32 cellular contexts compared by ENCODE assay signal in the genomic region with DNA sequence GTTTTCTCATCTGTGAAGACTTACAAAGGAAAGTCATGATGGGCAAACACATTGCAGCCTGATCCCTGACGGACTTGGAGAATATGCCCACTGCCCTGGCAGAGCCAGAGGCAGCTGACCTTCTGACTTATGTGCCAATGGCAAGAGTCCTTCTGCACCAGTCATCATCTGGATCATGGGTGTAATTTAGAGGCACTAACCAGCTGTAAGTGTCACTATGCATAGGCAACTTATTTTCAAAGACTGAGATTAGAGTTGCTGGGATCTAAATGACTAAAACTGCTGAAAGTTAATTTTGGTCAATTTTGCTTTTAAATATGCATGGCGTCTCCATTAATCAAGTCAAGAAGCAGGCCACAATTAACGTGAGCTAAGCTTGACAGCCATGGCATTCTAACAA.
"Had no signal": no experiment of that assay in that cellular context is flagged by ENCODE, and none has a peak within 500 bp of the region (broad histone marks: within the 10 kb centered on the region; RNA-seq: fewer than 3 reads in every experiment).

No MANE protein-coding gene starts in this region.

- DNase-seq: activated B cell treated with CpG ODN at 0.5 μM for 24 hours; activated CD4-positive, alpha-beta memory T cell treated with anti-CD3 and anti-CD28 coated beads, Interleukin-2, amount 10 ng/mL, durations not matched to agents 7 days and 5 days; activated CD4-positive, alpha-beta T cell treated with anti-CD3 and anti-CD28 coated beads for 1 hour; activated CD4-positive, alpha-beta T cell treated with anti-CD3 and anti-CD28 coated beads for 48 hours; activated CD8-positive, alpha-beta memory T cell treated with anti-CD3 and anti-CD28 coated beads for 24 hours; activated CD8-positive, alpha-beta memory T cell treated with anti-CD3 and anti-CD28 coated beads, Interleukin-2, amount 10 ng/mL, durations not matched to agents 7 days and 5 days; activated CD8-positive, alpha-beta memory T cell treated with anti-CD3 and anti-CD28 coated beads, Interleukin-2, amount 50 U/mL, for 48 hours; activated effector memory CD4-positive, alpha-beta T cell treated with Interleukin-2 at 50 U/mL for 16 hours; activated naive CD4-positive, alpha-beta T cell treated with anti-CD3 and anti-CD28 coated beads, Interleukin-2, amount 10 ng/mL, durations not matched to agents 7 days and 5 days; activated naive CD8-positive, alpha-beta T cell treated with anti-CD3 and anti-CD28 coated beads, Interleukin-2, amount 50 U/mL, for 24 hours; activated T-cell treated with anti-CD3 and anti-CD28 coated beads, Interleukin-2, amount 50 U/mL, for 48 hours; anterior cingulate cortex; central memory CD4-positive, alpha-beta T cell; NCI-H1092 treated with DMSO at 0.1 percent for 48 hours; NCI-H1417; NCI-H146; NCI-H187; NCI-H2029 treated with DMSO at 0.1 percent for 48 hours; NCI-H2107; NCI-H2171; NCI-H510A; NCI-H526; NCI-H748 treated with DMSO at 0.1 percent for 48 hours; NK-92 treated with Interleukin-12 subunit alpha and Interleukin-12 subunit beta, amount 100 ng/mL, for 24 hours; PC-3; Peyer's patch; RPMI8226; SIG-M5; SW 1271; T-helper 1 cell; T-helper 2 cell; T-helper 9 cell had no signal

- ATAC-seq: activated CD8-positive, alpha-beta memory T cell treated with anti-CD3 and anti-CD28 coated beads, Interleukin-2, amount 10 ng/mL, durations not matched to agents 7 days and 5 days; activated naive CD8-positive, alpha-beta T cell treated with anti-CD3 and anti-CD28 coated beads, Interleukin-2, amount 50 U/mL, for 24 hours; PC-3 had no signal
